In genomic region chr1:245327842-245328241, GRCh38 we compare ENCODE assay signal across 18 cellular contexts.
DNase-seq lines count a peak whose midpoint lies in the region; ATAC-seq and TF ChIP-seq lines count a peak whose summit lies in the region.
"Had no signal": no experiment of that assay in that cellular context is flagged by ENCODE, and none has a peak within 500 bp of the region (broad histone marks: within the 10 kb centered on the region; RNA-seq: fewer than 3 reads in every experiment).

No MANE protein-coding gene starts in this region.

- peak; percentile 66 for TF ChIP-seq EP300 in neural cell (conservative IDR thresholded peaks at IDR 0.05; ENCODE audit: poor library complexity, severe bottlenecking)

- H2AFZ ChIP-seq in neural cell (ENCODE audit: low read depth, low read length), result no peak overlapping the region

- H3K4me3 ChIP-seq in left ventricle myocardium inferior (no peak overlapping the region), neural cell (ENCODE audit: low read length) (no peak overlapping the region)
- H3K4me3 ChIP-seq: BLaER1, HAP-1 had no signal

- H3K27me3 ChIP-seq in left ventricle myocardium inferior (ENCODE audit: low read depth), result peaks cover 11% of the 10 kb centered on the region
- no peaks in the 10 kb centered on the region for H3K27me3 ChIP-seq in neural cell (ENCODE audit: insufficient read depth, low read depth, low read length)
- H3K27me3 ChIP-seq: BLaER1 had no signal

- ATAC-seq in Right ventricle myocardium superior (ENCODE audit: poor library complexity) (peak; percentile 46), left ventricle myocardium superior (peak; percentile 47), HG03045 (IDR thresholded peaks at IDR 0.05; ENCODE audit: unreplicated experiment) (no peak), HG03097 (IDR thresholded peaks at IDR 0.05; ENCODE audit: low FRiP score, unreplicated experiment) (no peak)
- ATAC-seq: CD8-positive, alpha-beta T cell had no signal

- no peaks in the 10 kb centered on the region for H3K79me2 ChIP-seq in neural cell (replicated peaks; ENCODE audit: insufficient read depth, low read length)

- H3K9me3 ChIP-seq in left ventricle myocardium inferior (replicated peaks), result no peaks in the 10 kb centered on the region
- no peaks in the 10 kb centered on the region for H3K9me3 ChIP-seq in neural cell (ENCODE audit: low read length)
- H3K9me3 ChIP-seq: BLaER1, Caco-2, HAP-1 had no signal

- no peaks in the 10 kb centered on the region for H3F3A ChIP-seq in neural cell (ENCODE audit: insufficient read depth, low read length, poor library complexity, severe bottlenecking)

- no peaks in the 10 kb centered on the region for H3K4me1 ChIP-seq in left ventricle myocardium inferior
- H3K4me1 ChIP-seq: Caco-2, HAP-1 had no signal

- DNase-seq in Right ventricle myocardium superior, result no peak
- no peak for DNase-seq in left ventricle myocardium inferior
- DNase-seq in left ventricle myocardium superior, result no peak
- no peak for DNase-seq in cardiac septum (ENCODE audit: low spot score)
- DNase-seq: Caco-2; CD4-positive, CD25-positive, alpha-beta regulatory T cell; CD8-positive, alpha-beta T cell; DMS153; DND-41; GOT3; HFFc6 had no signal

- H3K9ac ChIP-seq in neural cell (ENCODE audit: low read length), result no peak overlapping the region
- H3K9ac ChIP-seq: BLaER1 had no signal

- H4K20me1 ChIP-seq in neural cell (ENCODE audit: insufficient read depth), result no peaks in the 10 kb centered on the region
- H4K20me1 ChIP-seq: BLaER1 had no signal

- TF ChIP-seq CTCF in left ventricle myocardium inferior (IDR thresholded peaks at IDR 0.05; ENCODE audit: borderline replicate concordance), result no peak
- no peak for TF ChIP-seq CTCF in neural cell (IDR thresholded peaks at IDR 0.05; ENCODE audit: poor library complexity, severe bottlenecking)

- H3K4me2 ChIP-seq in neural cell (ENCODE audit: low read length), result no peak overlapping the region
- H3K4me2 ChIP-seq: BLaER1 had no signal

- TF ChIP-seq RAD21 in neural cell (conservative IDR thresholded peaks at IDR 0.05), result no peak

- intact Hi-C loops in Right ventricle myocardium superior (cut with DNase I), result no loop called here
- intact Hi-C loops in left ventricle myocardium inferior (cut with micrococcal nuclease), result no loop called here
- intact Hi-C loops in left ventricle myocardium superior (cut with micrococcal nuclease), result no loop called here
- intact Hi-C loops in cardiac septum (cut with DNase I), result no loop called here

- no peaks in the 10 kb centered on the region for H3K9me2 ChIP-seq in neural cell (ENCODE audit: insufficient read depth, low read length)

- H3K36me3 ChIP-seq in left ventricle myocardium inferior (no peaks in the 10 kb centered on the region), neural cell (ENCODE audit: insufficient read depth, low read length) (no peaks in the 10 kb centered on the region)
- H3K36me3 ChIP-seq: BLaER1, HAP-1 had no signal

- H3K27ac ChIP-seq in left ventricle myocardium inferior (replicated peaks), result no peak overlapping the region
- no peak overlapping the region for H3K27ac ChIP-seq in neural cell (ENCODE audit: low read length)
- H3K27ac ChIP-seq: 22Rv1, BLaER1, C4-2B had no signal

TF ChIP-seq in neural cell, 6 proteins besides CTCF, POLR2A, EP300 and RAD21:
- no peak for TF ChIP-seq TAF1 (IDR thresholded peaks at IDR 0.05; ENCODE audit: low read depth)
- no peak for TF ChIP-seq SMC3 (conservative IDR thresholded peaks at IDR 0.05; ENCODE audit: poor library complexity)
- no peak for TF ChIP-seq POLR2AphosphoS5 (IDR thresholded peaks at IDR 0.05)
- TF ChIP-seq EZH2 (IDR thresholded peaks at IDR 0.05; ENCODE audit: borderline replicate concordance, insufficient read depth, low read length, poor library complexity, severe bottlenecking), result no peak
- TF ChIP-seq, protein P1, sequence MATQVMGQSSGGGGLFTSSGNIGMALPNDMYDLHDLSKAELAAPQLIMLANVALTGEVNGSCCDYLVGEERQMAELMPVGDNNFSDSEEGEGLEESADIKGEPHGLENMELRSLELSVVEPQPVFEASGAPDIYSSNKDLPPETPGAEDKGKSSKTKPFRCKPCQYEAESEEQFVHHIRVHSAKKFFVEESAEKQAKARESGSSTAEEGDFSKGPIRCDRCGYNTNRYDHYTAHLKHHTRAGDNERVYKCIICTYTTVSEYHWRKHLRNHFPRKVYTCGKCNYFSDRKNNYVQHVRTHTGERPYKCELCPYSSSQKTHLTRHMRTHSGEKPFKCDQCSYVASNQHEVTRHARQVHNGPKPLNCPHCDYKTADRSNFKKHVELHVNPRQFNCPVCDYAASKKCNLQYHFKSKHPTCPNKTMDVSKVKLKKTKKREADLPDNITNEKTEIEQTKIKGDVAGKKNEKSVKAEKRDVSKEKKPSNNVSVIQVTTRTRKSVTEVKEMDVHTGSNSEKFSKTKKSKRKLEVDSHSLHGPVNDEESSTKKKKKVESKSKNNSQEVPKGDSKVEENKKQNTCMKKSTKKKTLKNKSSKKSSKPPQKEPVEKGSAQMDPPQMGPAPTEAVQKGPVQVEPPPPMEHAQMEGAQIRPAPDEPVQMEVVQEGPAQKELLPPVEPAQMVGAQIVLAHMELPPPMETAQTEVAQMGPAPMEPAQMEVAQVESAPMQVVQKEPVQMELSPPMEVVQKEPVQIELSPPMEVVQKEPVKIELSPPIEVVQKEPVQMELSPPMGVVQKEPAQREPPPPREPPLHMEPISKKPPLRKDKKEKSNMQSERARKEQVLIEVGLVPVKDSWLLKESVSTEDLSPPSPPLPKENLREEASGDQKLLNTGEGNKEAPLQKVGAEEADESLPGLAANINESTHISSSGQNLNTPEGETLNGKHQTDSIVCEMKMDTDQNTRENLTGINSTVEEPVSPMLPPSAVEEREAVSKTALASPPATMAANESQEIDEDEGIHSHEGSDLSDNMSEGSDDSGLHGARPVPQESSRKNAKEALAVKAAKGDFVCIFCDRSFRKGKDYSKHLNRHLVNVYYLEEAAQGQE (IDR thresholded peaks at IDR 0.05; ENCODE audit: borderline replicate concordance), result no peak
- no peak for TF ChIP-seq MXI1 (conservative IDR thresholded peaks at IDR 0.05; ENCODE audit: poor library complexity, severe bottlenecking)
TF ChIP-seq in neural cell: peak in this region for 0.

Comparison
In these comparisons a context has a peak if more than half of its experiments do, and no peak if none do; other contexts are left out.
1. ATAC-seq: peak in Right ventricle myocardium superior (single experiment) and left ventricle myocardium superior (single experiment); none in HG03045 (single experiment) and HG03097 (single experiment).